In the genomic region with DNA sequence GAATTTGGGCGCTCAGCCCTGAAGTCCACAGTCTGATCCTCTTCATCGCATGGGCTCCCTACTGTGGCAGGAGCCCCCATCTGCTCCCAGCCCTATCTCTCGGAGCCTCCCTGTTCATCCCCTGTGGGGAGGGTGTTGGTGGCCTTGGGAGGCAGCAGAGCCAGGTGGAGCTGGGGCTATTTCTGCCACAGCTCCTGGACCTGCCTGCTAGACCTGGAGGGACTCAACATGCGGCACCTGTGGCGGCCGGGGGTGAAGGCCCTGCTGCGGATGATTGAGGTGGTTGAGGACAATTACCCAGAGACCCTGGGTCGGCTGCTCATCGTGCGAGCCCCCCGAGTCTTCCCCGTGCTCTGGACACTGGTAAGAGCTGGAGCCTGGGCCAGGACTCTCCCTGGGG, we compare ENCODE assay signal across 1 cellular context.
TF ChIP-seq lines count a peak whose summit lies in the region.

No MANE protein-coding gene starts in this region.

TF ChIP-seq in HepG2, 621 proteins besides CTCF, POLR2A, EP300 and RAD21:
- TF ChIP-seq ZC3H4 (CRISPR knock-in tag; IDR thresholded peaks at IDR 0.05; ENCODE audit: borderline replicate concordance) (no peak), HNF4G (IDR thresholded peaks at IDR 0.05; ENCODE audit: borderline replicate concordance, low read depth, low read length) (no peak), HNF4G (CRISPR knock-in tag; IDR thresholded peaks at IDR 0.05; ENCODE audit: borderline replicate concordance, low read depth) (no peak), THAP11 (CRISPR knock-in tag; IDR thresholded peaks at IDR 0.05) (no peak), SSRP1 (CRISPR knock-in tag; IDR thresholded peaks at IDR 0.05) (no peak), NRL (CRISPR knock-in tag; IDR thresholded peaks at IDR 0.05; ENCODE audit: borderline replicate concordance) (0 out of 2 replicates have a peak, but pooled peaks have one; percentile 33), ZBTB7B (CRISPR knock-in tag; IDR thresholded peaks at IDR 0.05) (no peak), RERE (CRISPR knock-in tag; IDR thresholded peaks at IDR 0.05; ENCODE audit: low read depth) (no peak), MTF2 (CRISPR knock-in tag; IDR thresholded peaks at IDR 0.05; ENCODE audit: borderline replicate concordance) (no peak), ZNF768 (CRISPR knock-in tag; IDR thresholded peaks at IDR 0.05) (peak; percentile 27; the same call in 1 of the 2 replicates), TAF1 (CRISPR knock-in tag; IDR thresholded peaks at IDR 0.05) (peak; percentile 26; the same call in 1 of the 2 replicates), AHR (CRISPR knock-in tag; IDR thresholded peaks at IDR 0.05) (peak; percentile 26; the same call in 1 of the 2 replicates), SYNCRIP (IDR thresholded peaks at IDR 0.05; ENCODE audit: insufficient read depth, low read depth, low read length) (no peak), RXRA (CRISPR knock-in tag; IDR thresholded peaks at IDR 0.05) (no peak), HNF1A (IDR thresholded peaks at IDR 0.05; ENCODE audit: low read depth) (no peak), HNF1A (CRISPR knock-in tag; IDR thresholded peaks at IDR 0.05; ENCODE audit: borderline replicate concordance) (no peak), ARNT (IDR thresholded peaks at IDR 0.05) (no peak)
- TF ChIP-seq, protein P1, sequence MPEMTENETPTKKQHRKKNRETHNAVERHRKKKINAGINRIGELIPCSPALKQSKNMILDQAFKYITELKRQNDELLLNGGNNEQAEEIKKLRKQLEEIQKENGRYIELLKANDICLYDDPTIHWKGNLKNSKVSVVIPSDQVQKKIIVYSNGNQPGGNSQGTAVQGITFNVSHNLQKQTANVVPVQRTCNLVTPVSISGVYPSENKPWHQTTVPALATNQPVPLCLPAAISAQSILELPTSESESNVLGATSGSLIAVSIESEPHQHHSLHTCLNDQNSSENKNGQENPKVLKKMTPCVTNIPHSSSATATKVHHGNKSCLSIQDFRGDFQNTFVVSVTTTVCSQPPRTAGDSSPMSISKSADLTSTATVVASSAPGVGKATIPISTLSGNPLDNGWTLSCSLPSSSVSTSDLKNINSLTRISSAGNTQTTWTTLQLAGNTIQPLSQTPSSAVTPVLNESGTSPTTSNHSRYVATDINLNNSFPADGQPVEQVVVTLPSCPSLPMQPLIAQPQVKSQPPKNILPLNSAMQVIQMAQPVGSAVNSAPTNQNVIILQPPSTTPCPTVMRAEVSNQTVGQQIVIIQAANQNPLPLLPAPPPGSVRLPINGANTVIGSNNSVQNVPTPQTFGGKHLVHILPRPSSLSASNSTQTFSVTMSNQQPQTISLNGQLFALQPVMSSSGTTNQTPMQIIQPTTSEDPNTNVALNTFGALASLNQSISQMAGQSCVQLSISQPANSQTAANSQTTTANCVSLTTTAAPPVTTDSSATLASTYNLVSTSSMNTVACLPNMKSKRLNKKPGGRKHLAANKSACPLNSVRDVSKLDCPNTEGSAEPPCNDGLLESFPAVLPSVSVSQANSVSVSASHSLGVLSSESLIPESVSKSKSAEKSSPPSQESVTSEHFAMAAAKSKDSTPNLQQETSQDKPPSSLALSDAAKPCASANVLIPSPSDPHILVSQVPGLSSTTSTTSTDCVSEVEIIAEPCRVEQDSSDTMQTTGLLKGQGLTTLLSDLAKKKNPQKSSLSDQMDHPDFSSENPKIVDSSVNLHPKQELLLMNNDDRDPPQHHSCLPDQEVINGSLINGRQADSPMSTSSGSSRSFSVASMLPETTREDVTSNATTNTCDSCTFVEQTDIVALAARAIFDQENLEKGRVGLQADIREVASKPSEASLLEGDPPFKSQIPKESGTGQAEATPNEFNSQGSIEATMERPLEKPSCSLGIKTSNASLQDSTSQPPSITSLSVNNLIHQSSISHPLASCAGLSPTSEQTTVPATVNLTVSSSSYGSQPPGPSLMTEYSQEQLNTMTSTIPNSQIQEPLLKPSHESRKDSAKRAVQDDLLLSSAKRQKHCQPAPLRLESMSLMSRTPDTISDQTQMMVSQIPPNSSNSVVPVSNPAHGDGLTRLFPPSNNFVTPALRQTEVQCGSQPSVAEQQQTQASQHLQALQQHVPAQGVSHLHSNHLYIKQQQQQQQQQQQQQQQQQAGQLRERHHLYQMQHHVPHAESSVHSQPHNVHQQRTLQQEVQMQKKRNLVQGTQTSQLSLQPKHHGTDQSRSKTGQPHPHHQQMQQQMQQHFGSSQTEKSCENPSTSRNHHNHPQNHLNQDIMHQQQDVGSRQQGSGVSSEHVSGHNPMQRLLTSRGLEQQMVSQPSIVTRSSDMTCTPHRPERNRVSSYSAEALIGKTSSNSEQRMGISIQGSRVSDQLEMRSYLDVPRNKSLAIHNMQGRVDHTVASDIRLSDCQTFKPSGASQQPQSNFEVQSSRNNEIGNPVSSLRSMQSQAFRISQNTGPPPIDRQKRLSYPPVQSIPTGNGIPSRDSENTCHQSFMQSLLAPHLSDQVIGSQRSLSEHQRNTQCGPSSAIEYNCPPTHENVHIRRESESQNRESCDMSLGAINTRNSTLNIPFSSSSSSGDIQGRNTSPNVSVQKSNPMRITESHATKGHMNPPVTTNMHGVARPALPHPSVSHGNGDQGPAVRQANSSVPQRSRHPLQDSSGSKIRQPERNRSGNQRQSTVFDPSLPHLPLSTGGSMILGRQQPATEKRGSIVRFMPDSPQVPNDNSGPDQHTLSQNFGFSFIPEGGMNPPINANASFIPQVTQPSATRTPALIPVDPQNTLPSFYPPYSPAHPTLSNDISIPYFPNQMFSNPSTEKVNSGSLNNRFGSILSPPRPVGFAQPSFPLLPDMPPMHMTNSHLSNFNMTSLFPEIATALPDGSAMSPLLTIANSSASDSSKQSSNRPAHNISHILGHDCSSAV (CRISPR knock-in tag; IDR thresholded peaks at IDR 0.05; ENCODE audit: borderline replicate concordance) = no peak
- TF ChIP-seq, protein P2, sequence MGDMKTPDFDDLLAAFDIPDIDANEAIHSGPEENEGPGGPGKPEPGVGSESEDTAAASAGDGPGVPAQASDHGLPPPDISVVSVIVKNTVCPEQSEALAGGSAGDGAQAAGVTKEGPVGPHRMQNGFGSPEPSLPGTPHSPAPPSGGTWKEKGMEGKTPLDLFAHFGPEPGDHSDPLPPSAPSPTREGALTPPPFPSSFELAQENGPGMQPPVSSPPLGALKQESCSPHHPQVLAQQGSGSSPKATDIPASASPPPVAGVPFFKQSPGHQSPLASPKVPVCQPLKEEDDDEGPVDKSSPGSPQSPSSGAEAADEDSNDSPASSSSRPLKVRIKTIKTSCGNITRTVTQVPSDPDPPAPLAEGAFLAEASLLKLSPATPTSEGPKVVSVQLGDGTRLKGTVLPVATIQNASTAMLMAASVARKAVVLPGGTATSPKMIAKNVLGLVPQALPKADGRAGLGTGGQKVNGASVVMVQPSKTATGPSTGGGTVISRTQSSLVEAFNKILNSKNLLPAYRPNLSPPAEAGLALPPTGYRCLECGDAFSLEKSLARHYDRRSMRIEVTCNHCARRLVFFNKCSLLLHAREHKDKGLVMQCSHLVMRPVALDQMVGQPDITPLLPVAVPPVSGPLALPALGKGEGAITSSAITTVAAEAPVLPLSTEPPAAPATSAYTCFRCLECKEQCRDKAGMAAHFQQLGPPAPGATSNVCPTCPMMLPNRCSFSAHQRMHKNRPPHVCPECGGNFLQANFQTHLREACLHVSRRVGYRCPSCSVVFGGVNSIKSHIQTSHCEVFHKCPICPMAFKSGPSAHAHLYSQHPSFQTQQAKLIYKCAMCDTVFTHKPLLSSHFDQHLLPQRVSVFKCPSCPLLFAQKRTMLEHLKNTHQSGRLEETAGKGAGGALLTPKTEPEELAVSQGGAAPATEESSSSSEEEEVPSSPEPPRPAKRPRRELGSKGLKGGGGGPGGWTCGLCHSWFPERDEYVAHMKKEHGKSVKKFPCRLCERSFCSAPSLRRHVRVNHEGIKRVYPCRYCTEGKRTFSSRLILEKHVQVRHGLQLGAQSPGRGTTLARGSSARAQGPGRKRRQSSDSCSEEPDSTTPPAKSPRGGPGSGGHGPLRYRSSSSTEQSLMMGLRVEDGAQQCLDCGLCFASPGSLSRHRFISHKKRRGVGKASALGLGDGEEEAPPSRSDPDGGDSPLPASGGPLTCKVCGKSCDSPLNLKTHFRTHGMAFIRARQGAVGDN (CRISPR knock-in tag; IDR thresholded peaks at IDR 0.05) = peak; percentile 33; the same call in 1 of the 2 replicates
